8 cellular contexts compared by ENCODE assay signal in the genomic region with DNA sequence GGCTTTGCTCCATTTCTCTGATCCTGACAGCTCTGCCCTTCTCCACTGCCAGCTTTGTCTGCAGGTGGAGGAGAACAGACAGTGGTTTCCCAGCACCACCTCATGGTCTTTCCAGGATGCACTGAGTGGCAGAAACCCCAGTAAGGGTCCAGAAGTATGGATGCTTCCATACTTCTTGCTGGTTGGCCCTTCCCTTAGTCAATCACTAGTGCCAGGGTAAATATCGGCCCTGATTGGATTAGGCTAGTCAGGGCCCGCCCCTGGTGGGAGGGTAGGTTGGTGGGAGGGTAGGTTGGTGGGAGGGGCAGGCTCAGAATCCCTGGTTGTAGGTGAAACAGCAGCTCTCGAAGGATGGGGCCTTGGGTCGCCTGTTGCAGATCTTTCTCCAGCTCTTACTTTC. TPM values are rescaled to one million over a fixed set of nuclear protein-coding genes. Genes with fewer than 3 reads are reported as not detected.
DNase-seq lines count a peak whose midpoint lies in the region; ATAC-seq and TF ChIP-seq lines count a peak whose summit lies in the region.

No MANE protein-coding gene starts in this region.

- ATAC-seq in activated CD4-positive, CD25-positive, alpha-beta regulatory T cell treated with anti-CD3 and anti-CD28 coated beads, Interleukin-2, amount 50 U/mL, for 24 hours, result peak; percentile 79 to 80
- peak; percentile 73 for ATAC-seq in activated B cell treated with CpG ODN at 0.5 μM for 24 hours (ENCODE audit: low read depth)
- ATAC-seq in esophagus mucosa, result peak; percentile 66
- peak; percentile 81 to 85 for ATAC-seq in stimulated activated naive B cell treated with anti-CD40 and anti-IgM and Interleukin-4, amounts not matched to agents 10 μg/mL and 1 μg/mL and 100 μg/mL, for 72 hours (replicated peaks)

- H3K36me3 Mint-ChIP-seq in activated B cell treated with CpG ODN at 0.5 μM for 24 hours (ENCODE audit: low read depth), result peaks cover 41% of the 10 kb centered on the region
- H3K36me3 Mint-ChIP-seq in stimulated activated naive B cell treated with anti-CD40 and anti-IgM and Interleukin-4, amounts not matched to agents 10 μg/mL and 1 μg/mL and 100 μg/mL, for 72 hours, result peaks cover 12 to 27% of the 10 kb centered on the region in 2 donors

- H3K4me3 Mint-ChIP-seq in activated B cell treated with CpG ODN at 0.5 μM for 24 hours, result no peak overlapping the region
- H3K4me3 Mint-ChIP-seq in stimulated activated naive B cell treated with anti-CD40 and anti-IgM and Interleukin-4, amounts not matched to agents 10 μg/mL and 1 μg/mL and 100 μg/mL, for 72 hours, result no peak overlapping the region

- TF ChIP-seq CTCF in activated B cell treated with CpG ODN at 0.5 μM for 24 hours (IDR thresholded peaks at IDR 0.05), result no peak

- no peak overlapping the region for H3K27ac Mint-ChIP-seq in activated B cell treated with CpG ODN at 0.5 μM for 24 hours
- no peak overlapping the region for H3K27ac Mint-ChIP-seq in stimulated activated naive B cell treated with anti-CD40 and anti-IgM and Interleukin-4, amounts not matched to agents 10 μg/mL and 1 μg/mL and 100 μg/mL, for 72 hours

- intact Hi-C loops in activated B cell treated with CpG ODN at 0.5 μM for 24 hours (cut with micrococcal nuclease), result no loop called here

- POLR2A ChIA-PET in activated B cell treated with CpG ODN at 0.5 μM for 24 hours (lab: Charles Lee), result interaction anchor here (0.9 kb wide), 1 partner anchor 169 kb away, joined by 3 read pairs; the partner anchor contains the start of gene GAA

- no peaks in the 10 kb centered on the region for H3K27me3 Mint-ChIP-seq in activated B cell treated with CpG ODN at 0.5 μM for 24 hours
- no peaks in the 10 kb centered on the region for H3K27me3 Mint-ChIP-seq in stimulated activated naive B cell treated with anti-CD40 and anti-IgM and Interleukin-4, amounts not matched to agents 10 μg/mL and 1 μg/mL and 100 μg/mL, for 72 hours

- H3K9me3 Mint-ChIP-seq in activated B cell treated with CpG ODN at 0.5 μM for 24 hours, result no peaks in the 10 kb centered on the region
- peaks cover 0 to 1% of the 10 kb centered on the region in 2 donors for H3K9me3 Mint-ChIP-seq in stimulated activated naive B cell treated with anti-CD40 and anti-IgM and Interleukin-4, amounts not matched to agents 10 μg/mL and 1 μg/mL and 100 μg/mL, for 72 hours

- no peak for DNase-seq in activated CD4-positive, CD25-positive, alpha-beta regulatory T cell treated with anti-CD3 and anti-CD28 coated beads, Interleukin-2, amount 50 U/mL, for 72 hours
- DNase-seq in activated B cell treated with CpG ODN at 0.5 μM for 24 hours (no peak), H4 (ENCODE audit: low spot score) (no peak), DMS79 treated with DMSO at 0.1 percent for 48 hours (lab: John Stamatoyannopoulos, UW) (no peak), NCI-H1694 (lab: John Stamatoyannopoulos, UW) (no peak)
- no peak for DNase-seq in stimulated activated naive B cell treated with anti-CD40 and anti-IgM and Interleukin-4, amounts not matched to agents 10 μg/mL and 1 μg/mL and 100 μg/mL, for 72 hours

- H3K4me1 Mint-ChIP-seq in activated B cell treated with CpG ODN at 0.5 μM for 24 hours, result peaks cover 18% of the 10 kb centered on the region
- peaks cover 10 to 27% of the 10 kb centered on the region in 2 donors for H3K4me1 Mint-ChIP-seq in stimulated activated naive B cell treated with anti-CD40 and anti-IgM and Interleukin-4, amounts not matched to agents 10 μg/mL and 1 μg/mL and 100 μg/mL, for 72 hours

- CTCF ChIA-PET in activated B cell treated with CpG ODN at 0.5 μM for 24 hours (lab: Charles Lee), result no interaction called here

RNA-seq across cellular contexts. Expression of gene RNF213, which starts 10.2 kb away (rescaled TPM):
- 203 and 228 TPM in 2 replicates for total RNA-seq in activated B cell treated with CpG ODN at 0.5 μM for 24 hours
- total RNA-seq in esophagus mucosa, result 59.9 TPM
- 56.6 and 65.7 TPM in 2 replicates for total RNA-seq in H4 (2014; rRNA removed; shearing (Covaris generic))

RNA-seq across cellular contexts. Expression of gene SLC26A11, which starts 50.6 kb away (rescaled TPM):
- 7.5 and 8.4 TPM in 2 replicates for total RNA-seq in activated B cell treated with CpG ODN at 0.5 μM for 24 hours
- 7.2 TPM for total RNA-seq in esophagus mucosa
- total RNA-seq in H4 (2014; rRNA removed; shearing (Covaris generic)), result 2.4 and 3.6 TPM in 2 replicates

RNA-seq across cellular contexts. Expression of gene SGSH, which starts 50.7 kb away (rescaled TPM):
- 38.8 and 41.3 TPM in 2 replicates for total RNA-seq in activated B cell treated with CpG ODN at 0.5 μM for 24 hours
- 18.9 TPM for total RNA-seq in esophagus mucosa
- total RNA-seq in H4 (2014; rRNA removed; shearing (Covaris generic)), result 8.5 and 12.3 TPM in 2 replicates
